ENCODE assay signal across 8 cellular contexts in the genomic region with DNA sequence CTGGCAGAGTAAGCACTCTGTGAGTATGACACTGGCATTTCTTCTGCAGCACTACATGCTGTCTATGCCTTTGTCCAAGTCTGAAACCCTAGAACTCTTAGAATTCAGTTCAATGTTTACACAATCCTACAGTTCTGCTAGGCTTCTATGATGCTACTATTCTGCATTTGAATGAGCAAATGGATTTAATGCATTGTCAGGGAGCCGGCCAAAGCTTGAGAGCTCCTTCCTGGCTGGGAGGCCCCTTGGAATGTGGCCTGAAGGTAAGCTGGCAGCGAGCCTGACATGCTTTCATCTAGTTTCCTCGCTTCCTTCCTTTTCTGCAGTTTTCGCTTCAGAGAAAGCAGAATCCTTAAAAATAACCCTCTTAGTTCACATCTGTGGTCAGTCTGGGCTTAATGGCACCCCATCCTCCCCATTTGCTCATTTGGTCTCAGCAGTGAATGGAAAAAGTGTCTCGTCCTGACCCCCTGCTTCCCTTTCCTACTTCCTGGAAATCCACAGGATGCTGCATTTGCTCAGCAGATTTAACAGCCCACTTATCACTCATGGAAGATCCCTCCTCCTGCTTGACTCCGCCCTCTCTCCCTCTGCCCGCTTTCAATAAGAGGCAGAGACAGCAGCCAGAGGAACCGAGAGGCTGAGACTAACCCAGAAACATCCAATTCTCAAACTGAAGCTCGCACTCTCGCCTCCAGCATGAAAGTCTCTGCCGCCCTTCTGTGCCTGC. TPM values are rescaled to one million over a fixed set of nuclear protein-coding genes. Genes with fewer than 3 reads are reported as not detected.
A peak's percentile ranks its signal among the peaks of the same experiment; 100 is the strongest.
DNase-seq lines count a peak whose midpoint lies in the region; ATAC-seq and TF ChIP-seq lines count a peak whose summit lies in the region.

A gene (plus strand): TSS at position 635 of the 730 bp plus-strand sequence. CDS start 65 bp downstream, at position 700.

- POLR2A ChIA-PET in CD4-positive, alpha-beta memory T cell (lab: Charles Lee; ENCODE audit: partially characterized antibody), result no interaction called here
- POLR2A ChIA-PET in PC-3 (lab: Charles Lee; ENCODE audit: unreplicated experiment), result no interaction called here

- peaks cover 0 to 4% (median 0%) of the 10 kb centered on the region in 4 donors for H3K4me1 Mint-ChIP-seq in CD4-positive, alpha-beta memory T cell

- H3K4me1 ChIP-seq in HUES64 (ENCODE audit: insufficient read depth, low read length) (peaks cover 41% of the 10 kb centered on the region), cardiac muscle cell (ENCODE audit: low read depth) (peaks cover 4% of the 10 kb centered on the region), PC-3 (ENCODE audit: insufficient read depth, low read length) (no peaks in the 10 kb centered on the region)
- H3K4me1 ChIP-seq in CD4-positive, alpha-beta memory T cell (ENCODE audit: insufficient read depth, low read length), result no peaks in the 10 kb centered on the region

- ATAC-seq in GM18907 (IDR thresholded peaks at IDR 0.05; ENCODE audit: unreplicated experiment) (no peak), PC-3 (no peak)

- intact Hi-C loops in CD4-positive, alpha-beta memory T cell (cut with micrococcal nuclease), result no loop called here
- intact Hi-C loops in PC-3 (cut with micrococcal nuclease), result no loop called here

- H3K4me3 ChIP-seq in HUES64 (ENCODE audit: low read length), result peak within 1 kb of the TSS; percentile 52
- H3K4me3 ChIP-seq in WI38 (ENCODE audit: low read depth, low read length), result peak within 1 kb of the TSS; percentile 54
- H3K4me3 ChIP-seq in cardiac muscle cell, result no peak within 1 kb of the TSS
- no peak within 1 kb of the TSS for H3K4me3 ChIP-seq in CD4-positive, alpha-beta memory T cell (ENCODE audit: low read length in 2 of 2)
- no peak within 1 kb of the TSS for H3K4me3 ChIP-seq in PC-3 (ENCODE audit: low read length)

- H3K36me3 Mint-ChIP-seq in CD4-positive, alpha-beta memory T cell, result no peaks in the 10 kb centered on the region

- H3K4me3 Mint-ChIP-seq in CD4-positive, alpha-beta memory T cell, result no peak within 1 kb of the TSS

- TF ChIP-seq CTCF in WI38 (IDR thresholded peaks at IDR 0.05; ENCODE audit: low read depth, low read length), result no peak
- TF ChIP-seq CTCF in cardiac muscle cell (IDR thresholded peaks at IDR 0.05; ENCODE audit: low read depth, low read length), result no peak
- TF ChIP-seq CTCF in PC-3 (conservative IDR thresholded peaks at IDR 0.05; ENCODE audit: low read depth, low read length), result no peak

- H3K9me3 Mint-ChIP-seq in CD4-positive, alpha-beta memory T cell, result no peaks in the 10 kb centered on the region

- H3K27ac Mint-ChIP-seq in CD4-positive, alpha-beta memory T cell, result no peak within 1 kb of the TSS

- H3K9me3 ChIP-seq in HUES64 (ENCODE audit: insufficient read depth, low read depth, low read length) (no peaks in the 10 kb centered on the region), cardiac muscle cell (ENCODE audit: low read depth) (no peaks in the 10 kb centered on the region), PC-3 (ENCODE audit: low read length) (no peaks in the 10 kb centered on the region)
- no peaks in the 10 kb centered on the region for H3K9me3 ChIP-seq in CD4-positive, alpha-beta memory T cell (ENCODE audit: control insufficient read depth in 1 of 2, low read length in 2 of 2)

- H3K27me3 Mint-ChIP-seq in CD4-positive, alpha-beta memory T cell, result peaks cover 24 to 51% of the 10 kb centered on the region in 2 donors

- no peaks in the 10 kb centered on the region for H3K79me2 ChIP-seq in PC-3 (ENCODE audit: low read length)

- WGBS in HUES64, result 8% methylated on average over 11 of the region's 11 CpGs

- H3F3A ChIP-seq in PC-3 (ENCODE audit: low read length, unreplicated experiment), result no peaks in the 10 kb centered on the region

- H3K4me2 ChIP-seq in PC-3 (ENCODE audit: low read length), result no peak within 1 kb of the TSS

- no peaks in the 10 kb centered on the region for H3K27me3 ChIP-seq in HUES64 (ENCODE audit: insufficient read depth, low read length)
- no peaks in the 10 kb centered on the region for H3K27me3 ChIP-seq in cardiac muscle cell
- no peaks in the 10 kb centered on the region for H3K27me3 ChIP-seq in CD4-positive, alpha-beta memory T cell (ENCODE audit: insufficient read depth, low read length)
- H3K27me3 ChIP-seq in PC-3 (ENCODE audit: low read length), result no peaks in the 10 kb centered on the region

- no TSS peak for BruUV-seq in PC-3 (replicated peaks; lab: Mats Ljungman, UMichigan)

- no peaks in the 10 kb centered on the region for H3K36me3 ChIP-seq in HUES64 (ENCODE audit: insufficient read depth, low read length)
- H3K36me3 ChIP-seq in cardiac muscle cell, result no peaks in the 10 kb centered on the region
- no peaks in the 10 kb centered on the region for H3K36me3 ChIP-seq in CD4-positive, alpha-beta memory T cell (ENCODE audit: insufficient read depth, low read length)
- H3K36me3 ChIP-seq in PC-3 (ENCODE audit: low read depth, low read length), result no peaks in the 10 kb centered on the region

- H4K20me1 ChIP-seq in PC-3 (ENCODE audit: low read length), result no peaks in the 10 kb centered on the region

- no peak within 1 kb of the TSS for H2AFZ ChIP-seq in PC-3 (ENCODE audit: low read length)

- H3K9ac ChIP-seq in HUES64 (ENCODE audit: low read depth, low read length) (peak within 1 kb of the TSS; percentile 68), PC-3 (ENCODE audit: low read length) (no peak within 1 kb of the TSS)

- DNase-seq in cardiac muscle cell (ENCODE audit: low read depth in 1 of 2, low spot score in 1 of 2) (peak; percentile 52 to 94), pons (ENCODE audit: low spot score) (peak; percentile 72), putamen (ENCODE audit: low spot score) (no peak), PC-3 (no peak)
- no peak for DNase-seq in CD4-positive, alpha-beta memory T cell

- CTCF ChIA-PET in CD4-positive, alpha-beta memory T cell (lab: Charles Lee; ENCODE audit: partially characterized antibody), result no interaction called here
- CTCF ChIA-PET in PC-3 (lab: Charles Lee), result no interaction called here

- no peaks in the 10 kb centered on the region for H3K9me2 ChIP-seq in PC-3 (replicated peaks; ENCODE audit: low read length)

- H3K27ac ChIP-seq in HUES64 (ENCODE audit: low read depth, low read length) (peak within 1 kb of the TSS; percentile 88), cardiac muscle cell (no peak within 1 kb of the TSS), PC-3 (ENCODE audit: low read length) (no peak within 1 kb of the TSS)
- no peak within 1 kb of the TSS for H3K27ac ChIP-seq in CD4-positive, alpha-beta memory T cell (ENCODE audit: low read depth, low read length)

RNA-seq across cellular contexts. Expression of the gene that starts here (rescaled TPM):
- polyA plus RNA-seq in HUES64 (2013, experiment 1 of 2), result 7.9 TPM
- polyA plus RNA-seq in HUES64 (2013, experiment 2 of 2), result 10.8 TPM
- 0.46 and 0.54 TPM in 2 replicates for total RNA-seq in cardiac muscle cell
- polyA plus RNA-seq in cardiac muscle cell, result 0.41 and 0.77 TPM in 2 replicates
- total RNA-seq in CD4-positive, alpha-beta memory T cell, result 10 to 100 TPM; 16.7 to 20.7 TPM
- not detected for polyA plus RNA-seq in CD4-positive, alpha-beta memory T cell
- total RNA-seq in PC-3 (2014; rRNA removed), result not detected in 2 replicates

Comparison
In these comparisons a context has a peak if more than half of its experiments do, and no peak if none do; other contexts are left out.
1. RNA of the gene that starts here (total RNA-seq): 16.7 to 20.7 TPM in CD4-positive, alpha-beta memory T cell; 0.46 to 0.54 TPM in cardiac muscle cell and not detected in PC-3; every median in the first group is over 10 times any median in the second.
2. Peak in DNase-seq in cardiac muscle cell; RNA of the gene not detected or under 1 TPM.
3. H3K4me3 ChIP-seq: peak in HUES64 (single experiment) and WI38 (single experiment); none in cardiac muscle cell (single experiment), CD4-positive, alpha-beta memory T cell (0 of 2) and PC-3 (single experiment).